29 cellular contexts compared by ENCODE assay signal in the genomic region with DNA sequence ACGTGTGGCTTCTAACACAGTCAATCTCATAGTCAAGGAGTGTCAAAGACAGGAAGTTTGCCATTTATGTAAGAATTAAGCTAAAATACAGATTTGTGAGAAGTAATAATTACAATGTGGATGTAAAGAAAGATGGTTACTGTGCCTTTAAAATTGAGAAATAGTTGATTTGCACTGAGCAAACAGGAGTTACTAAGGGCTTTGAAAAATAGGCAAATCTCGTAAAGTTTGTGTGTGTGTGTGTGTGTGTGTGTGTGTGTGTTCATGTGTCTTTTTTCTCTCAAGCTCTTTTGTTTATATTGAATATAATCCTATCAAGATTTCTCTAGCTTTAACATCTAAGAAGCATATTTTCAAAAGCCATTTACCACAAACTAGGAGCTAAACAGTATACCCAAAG.
"Had no signal": no experiment of that assay in that cellular context is flagged by ENCODE, and none has a peak within 500 bp of the region (broad histone marks: within the 10 kb centered on the region; RNA-seq: fewer than 3 reads in every experiment).

No MANE protein-coding gene starts in this region.

- H3K27ac ChIP-seq: neutrophil, parathyroid adenoma, psoas muscle, right lobe of liver, sigmoid colon, spleen, suprapubic skin, testis, tibial artery, transverse colon, vagina had no signal

- H3K36me3 ChIP-seq: neutrophil, right lobe of liver, sigmoid colon, spleen, suprapubic skin, tibial artery, transverse colon, vagina had no signal

- H3K9me3 ChIP-seq: neutrophil, psoas muscle, right lobe of liver, sigmoid colon, spleen, suprapubic skin, testis, tibial artery, transverse colon, vagina had no signal

- H3K79me2 ChIP-seq: parathyroid adenoma had no signal

- H2AFZ ChIP-seq: parathyroid adenoma had no signal

- H3K4me3 ChIP-seq: psoas muscle, right lobe of liver, sigmoid colon, spleen, suprapubic skin, testis, tibial artery, transverse colon, vagina had no signal

- FAIRE-seq: small intestine, urothelium cell line had no signal

- H3K9ac ChIP-seq: parathyroid adenoma had no signal

- ATAC-seq: naive thymus-derived CD8-positive, alpha-beta T cell; natural killer cell treated with Interleukin-12 subunit alpha and Interleukin-12 subunit beta and Interleukin-15 and Interleukin-18, amount 100 ng/mL, for 72 hours; psoas muscle; right cardiac atrium; right lobe of liver; stimulated activated memory B cell treated with anti-CD40 and anti-IgM and Interleukin-4, amounts not matched to agents 10 μg/mL and 1 μg/mL and 100 μg/mL, for 72 hours; stimulated activated naive CD8-positive, alpha-beta T cell treated with anti-CD3 and anti-CD28 coated beads, Interleukin-15, amount 100 ng/mL, for 72 hours; stimulated activated naive CD8-positive, alpha-beta T cell treated with anti-CD3 and anti-CD28 coated beads, Interleukin-15, Interleukin-2, amounts not matched to agents 100 U/mL and 50 U/mL, for 24 hours had no signal

- H3K4me1 ChIP-seq: parathyroid adenoma, psoas muscle, right lobe of liver, sigmoid colon, spleen, suprapubic skin, testis, tibial artery, transverse colon, vagina had no signal

- DNase-seq: naive thymus-derived CD8-positive, alpha-beta T cell; nephron progenitor cell; nucleus accumbens; posterior cingulate gyrus; psoas muscle; right cardiac atrium; right lobe of liver; sigmoid colon; small intestine; spleen; stimulated activated CD4-positive, alpha-beta T cell treated with anti-CD3 and anti-CD28 coated beads, Interleukin-12 subunit alpha, Interleukin-12 subunit beta, amount 100 ng/mL, for 4 hours; stimulated activated CD4-positive, alpha-beta T cell treated with anti-CD3 and anti-CD28 coated beads, Interleukin-1b, Interleukin-23, amount 100 ng/mL, for 48 hours; stimulated activated CD4-positive, alpha-beta T cell treated with anti-CD3 and anti-CD28 coated beads, Interleukin-4, amount 100 ng/mL, for 1 hour; stimulated activated CD4-positive, alpha-beta T cell treated with anti-CD3 and anti-CD28 coated beads, Interleukin-4, amount 100 ng/mL, for 4 hours; stimulated activated CD8-positive, alpha-beta memory T cell treated with anti-CD3 and anti-CD28 coated beads, Interleukin-4, amount 100 ng/mL, for 48 hours; stimulated activated naive CD4-positive, alpha-beta T cell; stimulated activated naive CD8-positive, alpha-beta T cell treated with anti-CD3 and anti-CD28 coated beads, Interleukin-15, amount 100 ng/mL, for 72 hours; stimulated activated naive CD8-positive, alpha-beta T cell treated with anti-CD3 and anti-CD28 coated beads, Interleukin-15, Interleukin-2, amounts not matched to agents 100 U/mL and 50 U/mL, for 24 hours; substantia nigra; testis; tibial artery; transverse colon had no signal

- H3K27me3 ChIP-seq: neutrophil, sigmoid colon, spleen, suprapubic skin, testis, tibial artery, transverse colon, vagina had no signal
